26 cellular contexts compared by ENCODE assay signal in the genomic region with DNA sequence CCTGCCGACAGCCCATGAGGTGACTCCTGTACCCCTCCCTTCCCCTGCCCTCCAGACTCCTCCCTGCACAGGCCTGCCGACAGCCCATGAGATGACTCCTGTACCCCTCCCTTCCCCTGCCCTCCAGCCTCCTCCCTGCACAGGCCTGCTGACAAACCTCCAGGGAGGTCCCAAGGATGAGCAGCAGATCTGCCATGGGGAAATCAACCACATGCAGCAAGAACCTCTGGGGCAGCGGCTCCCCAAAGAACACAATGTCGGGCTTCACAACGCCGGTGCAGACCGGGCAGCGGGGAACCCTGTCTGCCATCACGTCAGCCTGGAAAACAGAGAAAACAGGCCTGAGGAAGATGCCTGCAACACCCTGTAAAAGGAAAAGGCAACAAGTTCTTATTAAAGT. TPM values are rescaled to one million over a fixed set of nuclear protein-coding genes. Genes with fewer than 3 reads are reported as not detected.
"Had no signal": no experiment of that assay in that cellular context is flagged by ENCODE, and none has a peak within 500 bp of the region (broad histone marks: within the 10 kb centered on the region; RNA-seq: fewer than 3 reads in every experiment).

No MANE protein-coding gene starts in this region.

- H3K4me1 Mint-ChIP-seq: immature natural killer cell, natural killer cell, neural crest cell had no signal

- H3K4me3 Mint-ChIP-seq: immature natural killer cell; natural killer cell; neural crest cell; stimulated activated naive B cell treated with anti-CD40 and anti-IgM and Interleukin-4, amounts not matched to agents 10 μg/mL and 1 μg/mL and 100 μg/mL, for 72 hours; stimulated activated naive CD8-positive, alpha-beta T cell treated with anti-CD3 and anti-CD28 coated beads, Interleukin-15, amount 100 ng/mL, for 72 hours had no signal

- H3K4me1 ChIP-seq: esophagus squamous epithelium, foreskin keratinocyte, testis, tibial nerve had no signal

- H3K27me3 Mint-ChIP-seq: stimulated activated naive B cell treated with anti-CD40 and anti-IgM and Interleukin-4, amounts not matched to agents 10 μg/mL and 1 μg/mL and 100 μg/mL, for 72 hours; stimulated activated naive CD8-positive, alpha-beta T cell treated with anti-CD3 and anti-CD28 coated beads, Interleukin-15, amount 100 ng/mL, for 72 hours had no signal

- H3K9me3 Mint-ChIP-seq: immature natural killer cell; natural killer cell; neural crest cell; stimulated activated naive B cell treated with anti-CD40 and anti-IgM and Interleukin-4, amounts not matched to agents 10 μg/mL and 1 μg/mL and 100 μg/mL, for 72 hours; stimulated activated naive CD8-positive, alpha-beta T cell treated with anti-CD3 and anti-CD28 coated beads, Interleukin-15, amount 100 ng/mL, for 72 hours had no signal

- H3K27ac ChIP-seq: epithelial cell of prostate, foreskin keratinocyte, skin epidermis, testis, tibial nerve had no signal

- H3K9me3 ChIP-seq: esophagus squamous epithelium, testis, tibial nerve had no signal

- ATAC-seq: foreskin keratinocyte; left colon; natural killer cell; sciatic nerve; stimulated activated naive B cell treated with anti-CD40 and anti-IgM and Interleukin-4, amounts not matched to agents 10 μg/mL and 1 μg/mL and 100 μg/mL, for 72 hours; stimulated activated naive CD8-positive, alpha-beta T cell treated with anti-CD3 and anti-CD28 coated beads, Interleukin-15, amount 100 ng/mL, for 72 hours had no signal

- DNase-seq: cortex of kidney; effector memory CD4-positive, alpha-beta T cell; esophagus squamous epithelium; foreskin keratinocyte; immature natural killer cell; left colon; natural killer cell; stimulated activated CD4-positive, alpha-beta T cell treated with anti-CD3 and anti-CD28 coated beads, Interleukin-2, amount 100 ng/mL, for 24 hours; stimulated activated CD4-positive, alpha-beta T cell treated with anti-CD3 and anti-CD28 coated beads, Interleukin-4, amount 100 ng/mL, for 4 hours; stimulated activated naive B cell treated with anti-CD40 and anti-IgM and Interleukin-4, amounts not matched to agents 10 μg/mL and 1 μg/mL and 100 μg/mL, for 72 hours; stimulated activated naive CD8-positive, alpha-beta T cell treated with anti-CD3 and anti-CD28 coated beads, Interleukin-15, amount 100 ng/mL, for 72 hours; testis had no signal

- H3K27me3 ChIP-seq: esophagus squamous epithelium, foreskin keratinocyte, testis, tibial nerve had no signal

- H3K27ac Mint-ChIP-seq: natural killer cell had no signal

- H3K4me3 ChIP-seq: esophagus squamous epithelium, skin epidermis, testis, tibial nerve had no signal

RNA-seq across cellular contexts. Expression of a gene that starts 31.0 kb away (rescaled TPM):
- total RNA-seq: chondrocyte, esophagus squamous epithelium, foreskin keratinocyte, left colon, liver, lung microvascular endothelial cell, mucosa of gallbladder, neural crest cell, osteocyte, pulmonary artery endothelial cell, sciatic nerve, subcutaneous adipose tissue, testis, tibial nerve, ureter had no signal
- polyA plus RNA-seq: foreskin keratinocyte, immature natural killer cell, keratinocyte, liver had no signal
